15 cellular contexts compared by ENCODE assay signal in the genomic region with DNA sequence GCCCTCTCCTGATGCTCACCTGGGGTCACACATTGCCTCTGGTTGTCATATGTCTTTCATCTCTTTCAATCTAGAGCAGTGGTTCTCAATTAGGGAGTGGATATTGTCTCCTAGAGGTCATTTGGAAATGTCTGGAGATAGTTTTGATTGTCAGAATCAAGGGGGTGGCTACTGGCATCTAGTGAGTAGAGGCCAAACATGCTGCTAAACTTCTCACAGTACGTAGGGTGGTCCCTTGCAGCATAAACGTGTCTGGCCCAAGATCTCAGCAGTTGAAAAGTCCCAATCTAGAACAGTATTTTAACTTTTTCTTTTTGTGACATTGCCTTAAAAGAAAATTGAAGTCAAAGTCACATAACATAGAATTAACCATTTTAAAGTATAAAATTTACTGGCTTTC. TPM values are rescaled to one million over a fixed set of nuclear protein-coding genes. Genes with fewer than 3 reads are reported as not detected.
DNase-seq lines count a peak whose midpoint lies in the region; ATAC-seq and TF ChIP-seq lines count a peak whose summit lies in the region.
"Had no signal": no experiment of that assay in that cellular context is flagged by ENCODE, and none has a peak within 500 bp of the region (broad histone marks: within the 10 kb centered on the region; RNA-seq: fewer than 3 reads in every experiment).

No MANE protein-coding gene starts in this region.

- intact Hi-C loops in Calu3 (cut with micrococcal nuclease; ENCODE audit: unreplicated experiment) (no loop called here), natural killer cell (cut with micrococcal nuclease) (no loop called here)
- intact Hi-C loops in activated T-helper 1 cell treated with anti-CD3 and anti-CD28 coated beads, Interleukin-12 subunit alpha, Interleukin-12 subunit beta, Interleukin-2, Interleukin-4 antibody, amounts not matched to agents 30 ng/mL and 10 ng/mL and 1 ng/mL, durations not matched to agents 14 hours and 24 hours and 36 hours (cut with micrococcal nuclease): loop anchor here (5.0 kb wide), 2 partner anchors 41 to 739 kb away; a partner anchor contains a TSS

- BruUV-seq in Calu3 (replicated peaks; lab: Mats Ljungman, UMichigan): TSS peak; percentile 95

- H3K4me1 Mint-ChIP-seq in Calu3 (ENCODE audit: low read depth, unreplicated experiment): peaks cover 22% of the 10 kb centered on the region
- H3K4me1 Mint-ChIP-seq in HFFc6 (ENCODE audit: low read depth): peaks cover 49% of the 10 kb centered on the region
- H3K4me1 Mint-ChIP-seq in activated T-helper 1 cell treated with anti-CD3 and anti-CD28 coated beads, Interleukin-12 subunit alpha, Interleukin-12 subunit beta, Interleukin-2, Interleukin-4 antibody, amounts not matched to agents 30 ng/mL and 10 ng/mL and 1 ng/mL, durations not matched to agents 14 hours and 24 hours and 36 hours (ENCODE audit: low read depth): peaks cover 56% of the 10 kb centered on the region
- peaks cover 25 to 33% of the 10 kb centered on the region in 2 donors for H3K4me1 Mint-ChIP-seq in natural killer cell

- peak overlapping the region; percentile 95 for H3K27ac Mint-ChIP-seq in Calu3 (ENCODE audit: unreplicated experiment)
- peak overlapping the region; percentile 20 for H3K27ac Mint-ChIP-seq in HFFc6
- peak overlapping the region; percentile 97 for H3K27ac Mint-ChIP-seq in activated T-helper 1 cell treated with anti-CD3 and anti-CD28 coated beads, Interleukin-12 subunit alpha, Interleukin-12 subunit beta, Interleukin-2, Interleukin-4 antibody, amounts not matched to agents 30 ng/mL and 10 ng/mL and 1 ng/mL, durations not matched to agents 14 hours and 24 hours and 36 hours
- peak overlapping the region; percentile 56 to 74 for H3K27ac Mint-ChIP-seq in natural killer cell

- no peak for DNase-seq in Calu3
- DNase-seq in HFFc6: no peak
- no peak for DNase-seq in activated T-helper 1 cell treated with anti-CD3 and anti-CD28 coated beads, Interleukin-12 subunit alpha, Interleukin-12 subunit beta, Interleukin-2, Interleukin-4 antibody, amounts not matched to agents 30 ng/mL and 10 ng/mL and 1 ng/mL, durations not matched to agents 14 hours and 24 hours and 36 hours (ENCODE audit: low spot score)
- DNase-seq in natural killer cell: no peak
- DNase-seq in G401 (ENCODE audit: low spot score): no peak
- DNase-seq in stimulated activated CD4-positive, alpha-beta T cell treated with anti-CD3 and anti-CD28 coated beads, Interleukin-15, amount 100 ng/mL, for 24 hours: no peak
- no peak for DNase-seq in stimulated activated CD4-positive, alpha-beta T cell treated with anti-CD3 and anti-CD28 coated beads, Interleukin-2, amount 100 ng/mL, for 48 hours
- DNase-seq: activated CD8-positive, alpha-beta memory T cell treated with anti-CD3 and anti-CD28 coated beads, Interleukin-2, amount 50 U/mL, for 4 hours; foreskin melanocyte; lower lobe of right lung; MG63; NCI-H524; right lobe of liver; SW 1271 had no signal

- in situ Hi-C loops in G401 (cut with HindIII; ENCODE audit: low sequenced_read_pairs): no loop called here

- ATAC-seq in natural killer cell: no peak
- no peak for ATAC-seq in GM21529 (IDR thresholded peaks at IDR 0.05; ENCODE audit: unreplicated experiment)

- TF ChIP-seq CTCF in Calu3 (IDR thresholded peaks at IDR 0.05; ENCODE audit: unreplicated experiment): no peak
- TF ChIP-seq CTCF in HFFc6 (IDR thresholded peaks at IDR 0.05): no peak
- TF ChIP-seq CTCF in natural killer cell (IDR thresholded peaks at IDR 0.05): no peak

- H3K36me3 Mint-ChIP-seq in Calu3 (ENCODE audit: insufficient read depth, unreplicated experiment) (peaks cover 20% of the 10 kb centered on the region), HFFc6 (ENCODE audit: low read depth) (peaks cover 28% of the 10 kb centered on the region), natural killer cell (no peaks in the 10 kb centered on the region)
- peaks cover 36% of the 10 kb centered on the region for H3K36me3 Mint-ChIP-seq in activated T-helper 1 cell treated with anti-CD3 and anti-CD28 coated beads, Interleukin-12 subunit alpha, Interleukin-12 subunit beta, Interleukin-2, Interleukin-4 antibody, amounts not matched to agents 30 ng/mL and 10 ng/mL and 1 ng/mL, durations not matched to agents 14 hours and 24 hours and 36 hours (ENCODE audit: low read depth)

- H3K9me3 Mint-ChIP-seq in Calu3 (ENCODE audit: low read depth, unreplicated experiment) (no peaks in the 10 kb centered on the region), HFFc6 (no peaks in the 10 kb centered on the region), natural killer cell (no peaks in the 10 kb centered on the region)
- no peaks in the 10 kb centered on the region for H3K9me3 Mint-ChIP-seq in activated T-helper 1 cell treated with anti-CD3 and anti-CD28 coated beads, Interleukin-12 subunit alpha, Interleukin-12 subunit beta, Interleukin-2, Interleukin-4 antibody, amounts not matched to agents 30 ng/mL and 10 ng/mL and 1 ng/mL, durations not matched to agents 14 hours and 24 hours and 36 hours

- CTCF ChIA-PET in Calu3 (lab: Charles Lee): interaction anchor here (1.0 kb wide), 1 partner anchor 17 kb away, joined by 4 read pairs; no protein-coding TSS in a partner anchor

- H3K4me3 Mint-ChIP-seq in Calu3 (ENCODE audit: low read depth, unreplicated experiment): peak overlapping the region; percentile 58
- H3K4me3 Mint-ChIP-seq in HFFc6: no peak overlapping the region
- peak overlapping the region; percentile 32 for H3K4me3 Mint-ChIP-seq in activated T-helper 1 cell treated with anti-CD3 and anti-CD28 coated beads, Interleukin-12 subunit alpha, Interleukin-12 subunit beta, Interleukin-2, Interleukin-4 antibody, amounts not matched to agents 30 ng/mL and 10 ng/mL and 1 ng/mL, durations not matched to agents 14 hours and 24 hours and 36 hours
- H3K4me3 Mint-ChIP-seq in natural killer cell: peak overlapping the region; percentile 62

- H3K27me3 Mint-ChIP-seq in Calu3 (ENCODE audit: unreplicated experiment) (no peaks in the 10 kb centered on the region), HFFc6 (ENCODE audit: insufficient read depth) (no peaks in the 10 kb centered on the region), natural killer cell (ENCODE audit: low read depth in 2 of 2) (no peaks in the 10 kb centered on the region)
- H3K27me3 Mint-ChIP-seq in activated T-helper 1 cell treated with anti-CD3 and anti-CD28 coated beads, Interleukin-12 subunit alpha, Interleukin-12 subunit beta, Interleukin-2, Interleukin-4 antibody, amounts not matched to agents 30 ng/mL and 10 ng/mL and 1 ng/mL, durations not matched to agents 14 hours and 24 hours and 36 hours (ENCODE audit: insufficient read depth): no peaks in the 10 kb centered on the region

RNA-seq across cellular contexts. Expression of a gene that starts 30.5 kb away (rescaled TPM):
- total RNA-seq in Calu3 (2022): not detected in 2 replicates
- not detected for total RNA-seq in HFFc6 (2021; fragmentation: NEBNext Ultra II Directional; extraction: Animal tissue kit (Norgen Biotek cat#: 25700))
- total RNA-seq in activated T-helper 1 cell treated with anti-CD3 and anti-CD28 coated beads, Interleukin-12 subunit alpha, Interleukin-12 subunit beta, Interleukin-2, Interleukin-4 antibody, amounts not matched to agents 30 ng/mL and 10 ng/mL and 1 ng/mL, durations not matched to agents 14 hours and 24 hours and 36 hours: not detected in 2 replicates
- total RNA-seq in natural killer cell: under 1 TPM in 1 of 3 donors, not detected in 2; 0.28 TPM
- not detected in 2 replicates for total RNA-seq in G401 (2014; rRNA removed; shearing (Covaris generic))
- total RNA-seq: lower lobe of right lung had no signal

Comparison
In these comparisons a context has a peak if more than half of its experiments do, and no peak if none do; other contexts are left out.
1. H3K27ac Mint-ChIP-seq: peak in every context shown above with its lines; median percentile 97 in activated T-helper 1 cell treated with anti-CD3 and anti-CD28 coated beads, Interleukin-12 subunit alpha, Interleukin-12 subunit beta, Interleukin-2, Interleukin-4 antibody, amounts not matched to agents 30 ng/mL and 10 ng/mL and 1 ng/mL, durations not matched to agents 14 hours and 24 hours and 36 hours; 95 in Calu3; 65 in natural killer cell; 20 in HFFc6.